8 cellular contexts compared by ENCODE assay signal in the genomic region with DNA sequence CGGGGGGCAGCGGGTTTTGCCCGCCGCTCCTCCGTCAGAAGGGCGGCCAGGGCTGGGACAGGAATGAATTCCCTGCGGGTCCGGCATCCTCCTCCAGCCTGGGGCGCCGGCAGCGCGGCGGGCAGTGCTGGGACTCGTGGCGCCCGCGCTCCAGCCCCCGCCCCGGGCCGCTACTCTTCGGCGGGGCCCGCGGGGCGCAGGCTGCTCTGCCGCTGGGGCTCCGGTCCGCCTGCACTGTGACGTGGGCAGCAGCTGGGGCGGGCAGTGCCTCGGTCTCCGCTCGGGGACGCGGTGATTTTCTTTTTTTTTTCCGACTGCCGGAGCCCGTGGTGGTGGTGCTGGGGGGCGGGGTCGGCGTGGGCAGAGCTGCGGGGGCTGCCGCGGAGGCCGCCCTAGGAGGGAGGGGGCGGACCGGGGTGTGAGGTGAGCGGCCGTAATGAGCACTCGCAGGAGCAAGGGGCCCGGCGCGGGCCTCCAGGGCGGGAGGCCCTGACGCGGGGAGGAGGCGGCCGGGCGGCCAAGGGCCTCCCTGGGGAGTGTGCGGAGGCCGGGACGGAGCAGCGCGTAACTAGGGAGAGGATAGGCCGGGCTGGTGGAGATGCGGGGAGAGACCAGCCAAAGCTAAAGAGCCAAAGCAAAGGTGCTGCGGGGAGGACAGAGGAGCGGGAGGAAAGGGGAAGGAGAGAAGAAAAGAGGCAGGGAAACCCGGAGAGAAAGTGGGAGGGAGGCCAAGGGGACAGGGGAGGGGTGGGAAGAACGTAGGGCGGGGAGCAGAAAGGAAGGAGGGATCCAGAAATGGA.
A peak's percentile ranks its signal among the peaks of the same experiment; 100 is the strongest.
DNase-seq lines count a peak whose midpoint lies in the region; ATAC-seq and TF ChIP-seq lines count a peak whose summit lies in the region.

No MANE protein-coding gene starts in this region.

- H3K4me3 Mint-ChIP-seq in activated T-helper 2 cell treated with anti-CD3 and anti-CD28 coated beads, Interferon-gamma antibody, Interleukin-2, Interleukin-4, amounts not matched to agents 10 μg/mL and 5 μg/mL and 100 μg/mL, durations not matched to agents 14 hours and 24 hours and 36 hours (ENCODE audit: low read depth), result peak overlapping the region; percentile 75
- peak overlapping the region; percentile 78 to 91 for H3K4me3 Mint-ChIP-seq in stimulated activated naive CD8-positive, alpha-beta T cell treated with anti-CD3 and anti-CD28 coated beads, Interleukin-15, amount 100 ng/mL, for 72 hours

- intact Hi-C loops in activated T-helper 2 cell treated with anti-CD3 and anti-CD28 coated beads, Interferon-gamma antibody, Interleukin-2, Interleukin-4, amounts not matched to agents 10 μg/mL and 5 μg/mL and 100 μg/mL, durations not matched to agents 14 hours and 24 hours and 36 hours (cut with micrococcal nuclease), result loop anchor here (5.0 to 10.0 kb wide), 4 partner anchors 54 to 691 kb away; a partner anchor contains a TSS

- H3K27ac Mint-ChIP-seq in activated T-helper 2 cell treated with anti-CD3 and anti-CD28 coated beads, Interferon-gamma antibody, Interleukin-2, Interleukin-4, amounts not matched to agents 10 μg/mL and 5 μg/mL and 100 μg/mL, durations not matched to agents 14 hours and 24 hours and 36 hours, result no peak overlapping the region
- peak overlapping the region in 1 of 2 donors; percentile 33 for H3K27ac Mint-ChIP-seq in stimulated activated naive CD8-positive, alpha-beta T cell treated with anti-CD3 and anti-CD28 coated beads, Interleukin-15, amount 100 ng/mL, for 72 hours

- H3K9me3 Mint-ChIP-seq in activated T-helper 2 cell treated with anti-CD3 and anti-CD28 coated beads, Interferon-gamma antibody, Interleukin-2, Interleukin-4, amounts not matched to agents 10 μg/mL and 5 μg/mL and 100 μg/mL, durations not matched to agents 14 hours and 24 hours and 36 hours, result no peaks in the 10 kb centered on the region
- H3K9me3 Mint-ChIP-seq in stimulated activated naive CD8-positive, alpha-beta T cell treated with anti-CD3 and anti-CD28 coated beads, Interleukin-15, amount 100 ng/mL, for 72 hours, result no peaks in the 10 kb centered on the region

- TF ChIP-seq CTCF in C4-2B (conservative IDR thresholded peaks at IDR 0.05), result no peak
- no peak for TF ChIP-seq CTCF in OCI-LY1 (IDR thresholded peaks at IDR 0.05; ENCODE audit: low read length)

- H3K9ac ChIP-seq in OCI-LY1 (ENCODE audit: low read length), result peak overlapping the region; percentile 23; the same call in 1 of the 2 replicates
- peak overlapping the region; percentile 96 for H3K9ac ChIP-seq in muscle layer of colon (ENCODE audit: low read length)

- peak; percentile 40 for ATAC-seq in HG02642 (IDR thresholded peaks at IDR 0.05; ENCODE audit: poor library complexity, unreplicated experiment)
- peak; percentile 74 for ATAC-seq in stimulated activated naive CD8-positive, alpha-beta T cell treated with anti-CD3 and anti-CD28 coated beads, Interleukin-15, amount 100 ng/mL, for 72 hours
- no peak for ATAC-seq in HG03039 (IDR thresholded peaks at IDR 0.05; ENCODE audit: unreplicated experiment)

- peaks cover 13% of the 10 kb centered on the region for H3K4me1 Mint-ChIP-seq in activated T-helper 2 cell treated with anti-CD3 and anti-CD28 coated beads, Interferon-gamma antibody, Interleukin-2, Interleukin-4, amounts not matched to agents 10 μg/mL and 5 μg/mL and 100 μg/mL, durations not matched to agents 14 hours and 24 hours and 36 hours (ENCODE audit: low read depth)
- peaks cover 21% of the 10 kb centered on the region for H3K4me1 Mint-ChIP-seq in stimulated activated naive CD8-positive, alpha-beta T cell treated with anti-CD3 and anti-CD28 coated beads, Interleukin-15, amount 100 ng/mL, for 72 hours

- H2AFZ ChIP-seq in OCI-LY1 (ENCODE audit: low read length), result no peak overlapping the region

- H3K27me3 ChIP-seq in OCI-LY1 (ENCODE audit: insufficient read depth, low read length) (0 out of 2 replicates have a peak, but pooled peaks cover 4% of the 10 kb centered on the region), muscle layer of colon (ENCODE audit: control insufficient read depth in 1 of 2, insufficient read depth in 2 of 2, low read length in 2 of 2) (no peaks in the 10 kb centered on the region)

- DNase-seq in activated T-helper 2 cell treated with anti-CD3 and anti-CD28 coated beads, Interferon-gamma antibody, Interleukin-2, Interleukin-4, amounts not matched to agents 10 μg/mL and 5 μg/mL and 100 μg/mL, durations not matched to agents 14 hours and 24 hours and 36 hours (ENCODE audit: low spot score), result peak; percentile 14
- peak; percentile 86 for DNase-seq in fibroblast of gingiva (ENCODE audit: low read depth)
- DNase-seq in stimulated activated naive CD8-positive, alpha-beta T cell treated with anti-CD3 and anti-CD28 coated beads, Interleukin-15, amount 100 ng/mL, for 72 hours, result peak; percentile 33 to 50

- H3K79me2 ChIP-seq in OCI-LY1 (ENCODE audit: insufficient read depth, low read length), result no peaks in the 10 kb centered on the region

- peak overlapping the region; percentile 59 for H3K4me2 ChIP-seq in OCI-LY1 (ENCODE audit: low read length)

- H3K9me3 ChIP-seq in OCI-LY1 (ENCODE audit: low read length) (no peaks in the 10 kb centered on the region), muscle layer of colon (ENCODE audit: low read length) (no peaks in the 10 kb centered on the region)

- no peaks in the 10 kb centered on the region for H4K20me1 ChIP-seq in OCI-LY1 (ENCODE audit: insufficient read depth, low read length)

- H3K27ac ChIP-seq in C4-2B (peak overlapping the region; percentile 75), OCI-LY1 (ENCODE audit: low read depth, low read length, poor library complexity, severe bottlenecking) (no peak overlapping the region), muscle layer of colon (ENCODE audit: low read depth, low read length) (peak overlapping the region; percentile 100)

- H3K4me1 ChIP-seq in OCI-LY1 (ENCODE audit: insufficient read depth, low read length, severe bottlenecking), result peaks cover 17% of the 10 kb centered on the region
- H3K4me1 ChIP-seq in muscle layer of colon (ENCODE audit: insufficient read depth, low read length), result peaks cover 62% of the 10 kb centered on the region

- H3K27me3 Mint-ChIP-seq in activated T-helper 2 cell treated with anti-CD3 and anti-CD28 coated beads, Interferon-gamma antibody, Interleukin-2, Interleukin-4, amounts not matched to agents 10 μg/mL and 5 μg/mL and 100 μg/mL, durations not matched to agents 14 hours and 24 hours and 36 hours (ENCODE audit: low read depth), result peaks cover 66% of the 10 kb centered on the region
- H3K27me3 Mint-ChIP-seq in stimulated activated naive CD8-positive, alpha-beta T cell treated with anti-CD3 and anti-CD28 coated beads, Interleukin-15, amount 100 ng/mL, for 72 hours, result peaks cover 77% of the 10 kb centered on the region

- no peaks in the 10 kb centered on the region for H3F3A ChIP-seq in OCI-LY1 (ENCODE audit: insufficient read depth, low read length)

- no peaks in the 10 kb centered on the region for H3K36me3 ChIP-seq in OCI-LY1 (ENCODE audit: insufficient read depth, low read length)
- H3K36me3 ChIP-seq in muscle layer of colon (ENCODE audit: insufficient read depth, low read length), result no peaks in the 10 kb centered on the region

- no peaks in the 10 kb centered on the region for H3K36me3 Mint-ChIP-seq in activated T-helper 2 cell treated with anti-CD3 and anti-CD28 coated beads, Interferon-gamma antibody, Interleukin-2, Interleukin-4, amounts not matched to agents 10 μg/mL and 5 μg/mL and 100 μg/mL, durations not matched to agents 14 hours and 24 hours and 36 hours (ENCODE audit: low read depth)

- no peaks in the 10 kb centered on the region for H3K9me2 ChIP-seq in OCI-LY1 (ENCODE audit: low read depth, low read length)

- H3K4me3 ChIP-seq in OCI-LY1 (ENCODE audit: low read depth, low read length, poor library complexity, severe bottlenecking) (peak overlapping the region; percentile 52), muscle layer of colon (ENCODE audit: low read depth in 1 of 2, low read length in 2 of 2) (peak overlapping the region; percentile 65 to 70)

Comparison
In these comparisons a context has a peak if more than half of its experiments do, and no peak if none do; other contexts are left out.
1. DNase-seq: peak in every context shown above with its lines; median percentile 86 in fibroblast of gingiva; 42 in stimulated activated naive CD8-positive, alpha-beta T cell treated with anti-CD3 and anti-CD28 coated beads, Interleukin-15, amount 100 ng/mL, for 72 hours; 14 in activated T-helper 2 cell treated with anti-CD3 and anti-CD28 coated beads, Interferon-gamma antibody, Interleukin-2, Interleukin-4, amounts not matched to agents 10 μg/mL and 5 μg/mL and 100 μg/mL, durations not matched to agents 14 hours and 24 hours and 36 hours.